1 cellular context compared by ENCODE assay signal in the genomic region with DNA sequence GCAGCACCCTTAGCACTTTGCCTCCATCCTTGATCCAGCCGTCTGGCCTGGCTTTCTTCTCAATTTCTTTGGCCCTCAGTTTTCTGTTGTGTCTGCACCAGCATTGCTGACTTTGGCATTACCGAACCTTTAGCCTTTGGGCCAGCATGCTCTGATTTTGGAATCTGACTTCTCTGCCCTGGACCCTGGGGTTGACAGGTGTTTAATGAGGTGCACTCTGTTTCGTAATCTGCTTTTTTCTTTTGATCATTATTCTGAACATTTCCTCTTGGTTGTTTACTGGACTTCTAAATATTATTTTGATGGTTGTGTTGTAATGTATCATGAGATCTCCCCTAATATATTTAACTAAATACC.
TF ChIP-seq lines count a peak whose summit lies in the region.

No MANE protein-coding gene starts in this region.

TF ChIP-seq in GM23338, 12 proteins besides CTCF, POLR2A, EP300 and RAD21 (continued from another document):
- TF ChIP-seq, protein P1, sequence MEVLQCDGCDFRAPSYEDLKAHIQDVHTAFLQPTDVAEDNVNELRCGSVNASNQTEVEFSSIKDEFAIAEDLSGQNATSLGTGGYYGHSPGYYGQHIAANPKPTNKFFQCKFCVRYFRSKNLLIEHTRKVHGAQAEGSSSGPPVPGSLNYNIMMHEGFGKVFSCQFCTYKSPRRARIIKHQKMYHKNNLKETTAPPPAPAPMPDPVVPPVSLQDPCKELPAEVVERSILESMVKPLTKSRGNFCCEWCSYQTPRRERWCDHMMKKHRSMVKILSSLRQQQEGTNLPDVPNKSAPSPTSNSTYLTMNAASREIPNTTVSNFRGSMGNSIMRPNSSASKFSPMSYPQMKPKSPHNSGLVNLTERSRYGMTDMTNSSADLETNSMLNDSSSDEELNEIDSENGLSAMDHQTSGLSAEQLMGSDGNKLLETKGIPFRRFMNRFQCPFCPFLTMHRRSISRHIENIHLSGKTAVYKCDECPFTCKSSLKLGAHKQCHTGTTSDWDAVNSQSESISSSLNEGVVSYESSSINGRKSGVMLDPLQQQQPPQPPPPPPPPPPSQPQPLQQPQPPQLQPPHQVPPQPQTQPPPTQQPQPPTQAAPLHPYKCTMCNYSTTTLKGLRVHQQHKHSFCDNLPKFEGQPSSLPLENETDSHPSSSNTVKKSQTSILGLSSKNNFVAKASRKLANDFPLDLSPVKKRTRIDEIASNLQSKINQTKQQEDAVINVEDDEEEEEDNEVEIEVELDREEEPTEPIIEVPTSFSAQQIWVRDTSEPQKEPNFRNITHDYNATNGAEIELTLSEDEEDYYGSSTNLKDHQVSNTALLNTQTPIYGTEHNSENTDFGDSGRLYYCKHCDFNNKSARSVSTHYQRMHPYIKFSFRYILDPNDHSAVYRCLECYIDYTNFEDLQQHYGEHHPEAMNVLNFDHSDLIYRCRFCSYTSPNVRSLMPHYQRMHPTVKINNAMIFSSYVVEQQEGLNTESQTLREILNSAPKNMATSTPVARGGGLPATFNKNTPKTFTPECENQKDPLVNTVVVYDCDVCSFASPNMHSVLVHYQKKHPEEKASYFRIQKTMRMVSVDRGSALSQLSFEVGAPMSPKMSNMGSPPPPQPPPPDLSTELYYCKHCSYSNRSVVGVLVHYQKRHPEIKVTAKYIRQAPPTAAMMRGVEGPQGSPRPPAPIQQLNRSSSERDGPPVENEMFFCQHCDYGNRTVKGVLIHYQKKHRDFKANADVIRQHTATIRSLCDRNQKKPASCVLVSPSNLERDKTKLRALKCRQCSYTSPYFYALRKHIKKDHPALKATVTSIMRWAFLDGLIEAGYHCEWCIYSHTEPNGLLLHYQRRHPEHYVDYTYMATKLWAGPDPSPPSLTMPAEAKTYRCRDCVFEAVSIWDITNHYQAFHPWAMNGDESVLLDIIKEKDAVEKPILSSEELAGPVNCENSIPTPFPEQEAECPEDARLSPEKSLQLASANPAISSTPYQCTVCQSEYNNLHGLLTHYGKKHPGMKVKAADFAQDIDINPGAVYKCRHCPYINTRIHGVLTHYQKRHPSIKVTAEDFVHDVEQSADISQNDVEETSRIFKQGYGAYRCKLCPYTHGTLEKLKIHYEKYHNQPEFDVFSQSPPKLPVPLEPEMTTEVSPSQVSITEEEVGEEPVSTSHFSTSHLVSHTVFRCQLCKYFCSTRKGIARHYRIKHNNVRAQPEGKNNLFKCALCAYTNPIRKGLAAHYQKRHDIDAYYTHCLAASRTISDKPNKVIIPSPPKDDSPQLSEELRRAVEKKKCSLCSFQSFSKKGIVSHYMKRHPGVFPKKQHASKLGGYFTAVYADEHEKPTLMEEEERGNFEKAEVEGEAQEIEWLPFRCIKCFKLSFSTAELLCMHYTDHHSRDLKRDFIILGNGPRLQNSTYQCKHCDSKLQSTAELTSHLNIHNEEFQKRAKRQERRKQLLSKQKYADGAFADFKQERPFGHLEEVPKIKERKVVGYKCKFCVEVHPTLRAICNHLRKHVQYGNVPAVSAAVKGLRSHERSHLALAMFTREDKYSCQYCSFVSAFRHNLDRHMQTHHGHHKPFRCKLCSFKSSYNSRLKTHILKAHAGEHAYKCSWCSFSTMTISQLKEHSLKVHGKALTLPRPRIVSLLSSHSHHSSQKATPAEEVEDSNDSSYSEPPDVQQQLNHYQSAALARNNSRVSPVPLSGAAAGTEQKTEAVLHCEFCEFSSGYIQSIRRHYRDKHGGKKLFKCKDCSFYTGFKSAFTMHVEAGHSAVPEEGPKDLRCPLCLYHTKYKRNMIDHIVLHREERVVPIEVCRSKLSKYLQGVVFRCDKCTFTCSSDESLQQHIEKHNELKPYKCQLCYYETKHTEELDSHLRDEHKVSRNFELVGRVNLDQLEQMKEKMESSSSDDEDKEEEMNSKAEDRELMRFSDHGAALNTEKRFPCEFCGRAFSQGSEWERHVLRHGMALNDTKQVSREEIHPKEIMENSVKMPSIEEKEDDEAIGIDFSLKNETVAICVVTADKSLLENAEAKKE (CRISPR knock-in tag; IDR thresholded peaks at IDR 0.05) = no peak
- TF ChIP-seq CREB1 (CRISPR knock-in tag; IDR thresholded peaks at IDR 0.05; ENCODE audit: low read depth) (no peak), EZH2 (IDR thresholded peaks at IDR 0.05; ENCODE audit: low read depth, unreplicated experiment) (no peak), POLR2AphosphoS5 (IDR thresholded peaks at IDR 0.05; ENCODE audit: low read depth) (no peak), ZNF331 (CRISPR knock-in tag; IDR thresholded peaks at IDR 0.05; ENCODE audit: low read depth) (no peak), EZH2phosphoT487 (IDR thresholded peaks at IDR 0.05; ENCODE audit: unreplicated experiment) (no peak)
- TF ChIP-seq, protein P2, sequence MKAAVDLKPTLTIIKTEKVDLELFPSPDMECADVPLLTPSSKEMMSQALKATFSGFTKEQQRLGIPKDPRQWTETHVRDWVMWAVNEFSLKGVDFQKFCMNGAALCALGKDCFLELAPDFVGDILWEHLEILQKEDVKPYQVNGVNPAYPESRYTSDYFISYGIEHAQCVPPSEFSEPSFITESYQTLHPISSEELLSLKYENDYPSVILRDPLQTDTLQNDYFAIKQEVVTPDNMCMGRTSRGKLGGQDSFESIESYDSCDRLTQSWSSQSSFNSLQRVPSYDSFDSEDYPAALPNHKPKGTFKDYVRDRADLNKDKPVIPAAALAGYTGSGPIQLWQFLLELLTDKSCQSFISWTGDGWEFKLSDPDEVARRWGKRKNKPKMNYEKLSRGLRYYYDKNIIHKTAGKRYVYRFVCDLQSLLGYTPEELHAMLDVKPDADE (IDR thresholded peaks at IDR 0.05) = no peak
- TF ChIP-seq, protein P3, sequence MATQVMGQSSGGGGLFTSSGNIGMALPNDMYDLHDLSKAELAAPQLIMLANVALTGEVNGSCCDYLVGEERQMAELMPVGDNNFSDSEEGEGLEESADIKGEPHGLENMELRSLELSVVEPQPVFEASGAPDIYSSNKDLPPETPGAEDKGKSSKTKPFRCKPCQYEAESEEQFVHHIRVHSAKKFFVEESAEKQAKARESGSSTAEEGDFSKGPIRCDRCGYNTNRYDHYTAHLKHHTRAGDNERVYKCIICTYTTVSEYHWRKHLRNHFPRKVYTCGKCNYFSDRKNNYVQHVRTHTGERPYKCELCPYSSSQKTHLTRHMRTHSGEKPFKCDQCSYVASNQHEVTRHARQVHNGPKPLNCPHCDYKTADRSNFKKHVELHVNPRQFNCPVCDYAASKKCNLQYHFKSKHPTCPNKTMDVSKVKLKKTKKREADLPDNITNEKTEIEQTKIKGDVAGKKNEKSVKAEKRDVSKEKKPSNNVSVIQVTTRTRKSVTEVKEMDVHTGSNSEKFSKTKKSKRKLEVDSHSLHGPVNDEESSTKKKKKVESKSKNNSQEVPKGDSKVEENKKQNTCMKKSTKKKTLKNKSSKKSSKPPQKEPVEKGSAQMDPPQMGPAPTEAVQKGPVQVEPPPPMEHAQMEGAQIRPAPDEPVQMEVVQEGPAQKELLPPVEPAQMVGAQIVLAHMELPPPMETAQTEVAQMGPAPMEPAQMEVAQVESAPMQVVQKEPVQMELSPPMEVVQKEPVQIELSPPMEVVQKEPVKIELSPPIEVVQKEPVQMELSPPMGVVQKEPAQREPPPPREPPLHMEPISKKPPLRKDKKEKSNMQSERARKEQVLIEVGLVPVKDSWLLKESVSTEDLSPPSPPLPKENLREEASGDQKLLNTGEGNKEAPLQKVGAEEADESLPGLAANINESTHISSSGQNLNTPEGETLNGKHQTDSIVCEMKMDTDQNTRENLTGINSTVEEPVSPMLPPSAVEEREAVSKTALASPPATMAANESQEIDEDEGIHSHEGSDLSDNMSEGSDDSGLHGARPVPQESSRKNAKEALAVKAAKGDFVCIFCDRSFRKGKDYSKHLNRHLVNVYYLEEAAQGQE (IDR thresholded peaks at IDR 0.05; ENCODE audit: unreplicated experiment) = no peak
